Comparison of ENCODE assay signal across 22 cellular contexts in the genomic region with DNA sequence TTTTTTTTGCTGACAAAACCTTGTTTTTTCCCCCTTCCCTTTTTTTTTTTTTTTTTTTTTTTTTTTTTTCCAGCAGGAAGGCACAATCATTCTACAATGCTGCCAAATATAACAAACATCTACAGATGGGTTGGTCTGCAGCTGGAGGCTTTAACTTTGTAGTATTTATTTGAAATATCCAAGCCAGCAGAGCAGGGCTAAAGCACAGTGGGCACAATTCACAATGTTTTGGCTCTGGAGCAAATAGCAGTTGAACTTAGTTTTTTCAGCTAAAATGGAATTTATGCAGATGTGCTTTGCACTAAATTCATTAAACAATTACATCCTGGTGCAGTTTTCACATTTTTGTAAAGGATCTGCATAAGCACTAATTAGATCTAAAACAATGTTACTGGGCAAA. TPM values are rescaled to one million over a fixed set of nuclear protein-coding genes. Genes with fewer than 3 reads are reported as not detected.
DNase-seq lines count a peak whose midpoint lies in the region; ATAC-seq, FAIRE-seq and TF ChIP-seq lines count a peak whose summit lies in the region.
"Had no signal": no experiment of that assay in that cellular context is flagged by ENCODE, and none has a peak within 500 bp of the region (broad histone marks: within the 10 kb centered on the region; RNA-seq: fewer than 3 reads in every experiment).

No MANE protein-coding gene starts in this region.

- no peak overlapping the region for H3K27ac ChIP-seq in osteoblast (ENCODE audit: low read depth, low read length)
- no peak overlapping the region for H3K27ac ChIP-seq in Peyer's patch
- H3K27ac ChIP-seq: prostate gland, tibial nerve had no signal

- TF ChIP-seq CTCF in BJ (IDR thresholded peaks at IDR 0.05; ENCODE audit: insufficient read depth, low read depth, low read length) (no peak), osteoblast (IDR thresholded peaks at IDR 0.05; ENCODE audit: extremely low read depth, low read depth, low read length) (no peak), Peyer's patch (IDR thresholded peaks at IDR 0.05) (no peak)

- H3K27me3 ChIP-seq in BJ (ENCODE audit: control insufficient read depth, insufficient read depth, low read length) (no peaks in the 10 kb centered on the region), osteoblast (ENCODE audit: insufficient read depth, low read length) (peaks cover 21% of the 10 kb centered on the region), Peyer's patch (no peaks in the 10 kb centered on the region)
- H3K27me3 ChIP-seq: tibial nerve had no signal

- peak overlapping the region; percentile 47 for H3K4me2 ChIP-seq in osteoblast (ENCODE audit: insufficient read depth, low read length)

- FAIRE-seq in GM12892 (lab: Jason Lieb, UNC) = no peak
- FAIRE-seq: HepG2 had no signal

- H3K4me3 ChIP-seq in BJ (ENCODE audit: low read depth, low read length) (no peak overlapping the region), osteoblast (ENCODE audit: insufficient read depth, low read length) (no peak overlapping the region), Peyer's patch (no peak overlapping the region)
- H3K4me3 ChIP-seq: prostate gland, tibial nerve had no signal

- H2AFZ ChIP-seq in osteoblast (ENCODE audit: low read length) = no peak overlapping the region

- peak; percentile 2 for DNase-seq in BJ (ENCODE audit: low read depth)
- peak; percentile 31 for DNase-seq in astrocyte of the hippocampus (ENCODE audit: low read depth, low spot score)
- peak; percentile 83 for DNase-seq in fibroblast of peridontal ligament (ENCODE audit: extremely low read depth)
- DNase-seq in osteoblast (ENCODE audit: insufficient read length, low spot score, missing footprints) = peak; percentile 18
- DNase-seq in C1 segment of cervical spinal cord (lab: John Stamatoyannopoulos, UW) = no peak
- DNase-seq in GM12892 (ENCODE audit: insufficient read length) = no peak
- no peak for DNase-seq in Peyer's patch
- DNase-seq: activated CD4-positive, alpha-beta T cell treated with anti-CD3 and anti-CD28 coated beads for 36 hours; activated CD8-positive, alpha-beta memory T cell treated with anti-CD3 and anti-CD28 coated beads, Interleukin-2, amount 50 U/mL, for 48 hours; activated gamma-delta T cell treated with Interleukin-2 at 50 U/mL for 16 hours; CD8-positive, alpha-beta memory T cell; DMS79 treated with DMSO at 0.1 percent for 48 hours; GOT3; left ventricle myocardium superior; NCI-H1436 treated with DMSO at 0.1 percent for 48 hours; NCI-H446; stimulated activated naive B cell treated with anti-CD40 and anti-IgM and Interleukin-4, amounts not matched to agents 10 μg/mL and 1 μg/mL and 100 μg/mL, for 72 hours; SW 1271 had no signal

- H4K20me1 ChIP-seq in osteoblast (ENCODE audit: insufficient read depth, low read length) = no peaks in the 10 kb centered on the region

- TF ChIP-seq POLR2A in GM12892 (IDR thresholded peaks at IDR 0.05; ENCODE audit: low read depth, low read length) = no peak
- no peak for TF ChIP-seq POLR2A in Peyer's patch (IDR thresholded peaks at IDR 0.05)

- H3K4me1 ChIP-seq in osteoblast (ENCODE audit: insufficient read depth, low read length) = peaks cover 19% of the 10 kb centered on the region
- H3K4me1 ChIP-seq in Peyer's patch = no peaks in the 10 kb centered on the region
- H3K4me1 ChIP-seq: prostate gland had no signal

- no peak for ATAC-seq in GM19397 (IDR thresholded peaks at IDR 0.05; ENCODE audit: unreplicated experiment)
- ATAC-seq: activated CD4-positive, alpha-beta T cell treated with anti-CD3 and anti-CD28 coated beads for 36 hours; HepG2; left ventricle myocardium superior; stimulated activated naive B cell treated with anti-CD40 and anti-IgM and Interleukin-4, amounts not matched to agents 10 μg/mL and 1 μg/mL and 100 μg/mL, for 72 hours had no signal

- CTCF ChIA-PET in BJ (lab: Yijun Ruan, JAX) = no interaction called here

- H3K36me3 ChIP-seq in BJ (ENCODE audit: control insufficient read depth, insufficient read depth, low read length) (no peaks in the 10 kb centered on the region), osteoblast (ENCODE audit: insufficient read depth, low read length) (no peaks in the 10 kb centered on the region), Peyer's patch (no peaks in the 10 kb centered on the region)
- H3K36me3 ChIP-seq: prostate gland, tibial nerve had no signal

- H3K9me3 ChIP-seq in osteoblast (ENCODE audit: low read depth, low read length) = no peaks in the 10 kb centered on the region
- H3K9me3 ChIP-seq in Peyer's patch = no peaks in the 10 kb centered on the region
- H3K9me3 ChIP-seq: prostate gland, tibial nerve had no signal

- no peaks in the 10 kb centered on the region for H3K79me2 ChIP-seq in osteoblast (ENCODE audit: insufficient read depth, low read length)

- POLR2A ChIA-PET in BJ (lab: Charles Lee) = no interaction called here

RNA-seq across cellular contexts. Expression of gene ZBTB18, which starts 39.8 kb away (rescaled TPM):
- polyA plus RNA-seq in BJ (2011; rRNA removed) = 12.7 and 13.6 TPM in 2 replicates
- 14.7 and 16.8 TPM in 2 replicates for polyA minus RNA-seq in BJ (2011; rRNA and poly(A)+ RNA removed)
- total RNA-seq in osteoblast = 9.4 and 10.5 TPM in 2 replicates
- 5.0 TPM for polyA plus RNA-seq in GM12892 (2012; ENCODE audit: missing spikeins)
- 10 to 100 TPM; 17.3 to 31.4 (median 22.5) TPM for total RNA-seq in Peyer's patch

Comparison
In these comparisons a context has a peak if more than half of its experiments do, and no peak if none do; other contexts are left out.
1. DNase-seq: peak in BJ (single experiment), astrocyte of the hippocampus (single experiment), fibroblast of peridontal ligament (single experiment) and osteoblast (single experiment); none in C1 segment of cervical spinal cord (0 of 14), GM12892 (single experiment) and Peyer's patch (0 of 3).